Comparison of ENCODE assay signal across 16 cellular contexts in genomic region chr15:45441036-45441435, GRCh38.
"Had no signal": no experiment of that assay in that cellular context is flagged by ENCODE, and none has a peak within 500 bp of the region (broad histone marks: within the 10 kb centered on the region; RNA-seq: fewer than 3 reads in every experiment).

No MANE protein-coding gene starts in this region.

- H3K27ac Mint-ChIP-seq: naive thymus-derived CD8-positive, alpha-beta T cell had no signal

- H3K4me3 ChIP-seq: gastrocnemius medialis, upper lobe of left lung, uterus had no signal

- H3K4me3 Mint-ChIP-seq: naive thymus-derived CD8-positive, alpha-beta T cell; neural crest cell had no signal

- H3K27ac ChIP-seq: gastrocnemius medialis, upper lobe of left lung, uterus had no signal

- H3K36me3 Mint-ChIP-seq: naive thymus-derived CD8-positive, alpha-beta T cell had no signal

- ATAC-seq: esophagus mucosa; gastrocnemius medialis; naive thymus-derived CD8-positive, alpha-beta T cell; right cardiac atrium had no signal

- H3K36me3 ChIP-seq: gastrocnemius medialis, heart right ventricle, upper lobe of left lung, uterus had no signal

- H3K27me3 ChIP-seq: gastrocnemius medialis, heart right ventricle, upper lobe of left lung, uterus had no signal

- H3K9me3 Mint-ChIP-seq: naive thymus-derived CD8-positive, alpha-beta T cell; neural crest cell had no signal

- FAIRE-seq: islet of Langerhans, small intestine had no signal

- H3K4me1 Mint-ChIP-seq: naive thymus-derived CD8-positive, alpha-beta T cell; neural crest cell had no signal

- H3K4me1 ChIP-seq: gastrocnemius medialis, uterus had no signal

- H3K9me3 ChIP-seq: gastrocnemius medialis, heart right ventricle, upper lobe of left lung, uterus had no signal

- DNase-seq: effector CD4-positive, alpha-beta T cell; gastrocnemius medialis; hypothalamus; kidney glomerular epithelial cell; mesendoderm; naive thymus-derived CD8-positive, alpha-beta T cell; right cardiac atrium; stimulated activated CD4-positive, alpha-beta T cell treated with anti-CD3 and anti-CD28 coated beads, Interleukin-2, amount 100 ng/mL, for 48 hours; stimulated activated naive CD4-positive, alpha-beta T cell treated with Interleukin-2 at 50 U/mL for 16 hours; uterus had no signal
